Comparison of ENCODE assay signal across 31 cellular contexts in the genomic region with DNA sequence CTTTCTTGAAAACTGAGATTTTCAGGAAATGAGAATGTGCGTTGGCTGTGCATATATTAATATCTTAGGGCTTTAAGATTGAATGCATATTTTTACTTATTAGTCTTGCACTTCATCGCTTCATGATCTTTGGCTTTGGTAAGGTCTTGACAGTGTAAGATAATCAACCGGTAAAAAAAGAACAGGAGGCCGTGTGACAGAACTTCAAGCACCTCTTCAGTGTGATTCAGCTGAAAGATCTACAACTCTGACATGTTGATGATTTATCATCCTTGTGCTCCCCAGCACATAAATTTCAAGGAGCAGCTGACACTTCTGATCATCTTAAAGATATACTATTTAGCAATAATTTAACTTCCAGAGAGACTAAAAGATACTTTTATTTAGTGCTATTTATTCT.
"Had no signal": no experiment of that assay in that cellular context is flagged by ENCODE, and none has a peak within 500 bp of the region (broad histone marks: within the 10 kb centered on the region; RNA-seq: fewer than 3 reads in every experiment).

No MANE protein-coding gene starts in this region.

- H3K27ac ChIP-seq: ascending aorta, cardiac muscle cell, VCaP had no signal

- FAIRE-seq: bronchial epithelial cell, TTC549 had no signal

- ATAC-seq: activated CD4-positive, alpha-beta T cell treated with anti-CD3 and anti-CD28 coated beads for 36 hours; activated CD4-positive, CD25-positive, alpha-beta regulatory T cell treated with anti-CD3 and anti-CD28 coated beads, Interleukin-2, amount 50 U/mL, for 24 hours; activated CD8-positive, alpha-beta memory T cell treated with anti-CD3 and anti-CD28 coated beads, Interleukin-2, amount 10 ng/mL, durations not matched to agents 7 days and 5 days; activated CD8-positive, alpha-beta T cell treated with anti-CD3 and anti-CD28 coated beads, Interleukin-2, amount 10 ng/mL, durations not matched to agents 7 days and 5 days; activated naive CD8-positive, alpha-beta T cell treated with anti-CD3 and anti-CD28 coated beads, Interleukin-2, amount 50 U/mL, for 24 hours; WTC11 had no signal

- H3K4me3 ChIP-seq: ascending aorta, cardiac muscle cell had no signal

- DNase-seq: activated CD4-positive, alpha-beta memory T cell treated with anti-CD3 and anti-CD28 coated beads, Interleukin-2, amount 10 ng/mL, durations not matched to agents 7 days and 5 days; activated CD4-positive, alpha-beta T cell treated with anti-CD3 and anti-CD28 coated beads for 1 hour; activated CD4-positive, alpha-beta T cell treated with anti-CD3 and anti-CD28 coated beads for 36 hours; activated CD4-positive, alpha-beta T cell treated with anti-CD3 and anti-CD28 coated beads for 48 hours; activated CD4-positive, alpha-beta T cell treated with anti-CD3 and anti-CD28 coated beads, Interleukin-2, amount 10 ng/mL, durations not matched to agents 7 days and 5 days; activated CD4-positive, alpha-beta T cell treated with anti-CD3 and anti-CD28 coated beads, Interleukin-2, amount 50 U/mL, for 48 hours; activated CD4-positive, CD25-positive, alpha-beta regulatory T cell; activated CD8-positive, alpha-beta memory T cell treated with anti-CD3 and anti-CD28 coated beads for 24 hours; activated CD8-positive, alpha-beta memory T cell treated with anti-CD3 and anti-CD28 coated beads, Interleukin-2, amount 10 ng/mL, durations not matched to agents 7 days and 5 days; activated CD8-positive, alpha-beta memory T cell treated with anti-CD3 and anti-CD28 coated beads, Interleukin-2, amount 50 U/mL, for 48 hours; activated CD8-positive, alpha-beta T cell treated with anti-CD3 and anti-CD28 coated beads, Interleukin-2, amount 10 ng/mL, durations not matched to agents 7 days and 5 days; activated effector memory CD4-positive, alpha-beta T cell treated with Interleukin-2 at 50 U/mL for 16 hours; activated gamma-delta T cell; activated naive CD4-positive, alpha-beta T cell treated with anti-CD3 and anti-CD28 coated beads, Interleukin-2, amount 10 ng/mL, durations not matched to agents 7 days and 5 days; activated naive CD4-positive, alpha-beta T cell treated with Interleukin-2 at 50 U/mL for 16 hours; activated naive CD8-positive, alpha-beta T cell treated with anti-CD3 and anti-CD28 coated beads, Interleukin-2, amount 10 ng/mL, durations not matched to agents 7 days and 5 days; activated naive CD8-positive, alpha-beta T cell treated with anti-CD3 and anti-CD28 coated beads, Interleukin-2, amount 50 U/mL, for 24 hours; activated T-cell treated with anti-CD3 and anti-CD28 coated beads, Interleukin-2, amount 50 U/mL, for 24 hours; activated T-cell treated with anti-CD3 and anti-CD28 coated beads, Interleukin-2, amount 50 U/mL, for 48 hours; amygdala; anterior cingulate cortex; cerebellar nuclear complex; T-helper 2 cell; T-helper 9 cell had no signal

- H3K27me3 ChIP-seq: ascending aorta, cardiac muscle cell had no signal

- H3K9me3 ChIP-seq: ascending aorta had no signal

- H3K36me3 ChIP-seq: ascending aorta, cardiac muscle cell had no signal

- H3K4me1 ChIP-seq: ascending aorta had no signal
